In genomic region chr2:85589166-85589565, GRCh38 we compare ENCODE assay signal across 11 cellular contexts. TPM values are rescaled to one million over a fixed set of nuclear protein-coding genes. Genes with fewer than 3 reads are reported as not detected.
A peak's percentile ranks its signal among the peaks of the same experiment; 100 is the strongest.
DNase-seq lines count a peak whose midpoint lies in the region; ATAC-seq and TF ChIP-seq lines count a peak whose summit lies in the region.
"Had no signal": no experiment of that assay in that cellular context is flagged by ENCODE, and none has a peak within 500 bp of the region (broad histone marks: within the 10 kb centered on the region; RNA-seq: fewer than 3 reads in every experiment).

No MANE protein-coding gene starts in this region.

- TF ChIP-seq POLR2A in suprapubic skin (IDR thresholded peaks at IDR 0.05): no peak

- H3K27me3 ChIP-seq in hepatocyte (no peaks in the 10 kb centered on the region), suprapubic skin (no peaks in the 10 kb centered on the region)
- H3K27me3 ChIP-seq: adrenal gland had no signal

- H3K27ac ChIP-seq in caudate nucleus (ENCODE audit: low read depth, low read length): peak overlapping the region; percentile 48
- peak overlapping the region; percentile 79 for H3K27ac ChIP-seq in hepatocyte
- peak overlapping the region; percentile 84 for H3K27ac ChIP-seq in suprapubic skin
- H3K27ac ChIP-seq: C4-2B, SK-N-MC had no signal

- H3K79me2 ChIP-seq in hepatocyte: no peaks in the 10 kb centered on the region

- peak in 5 of 61 donors; percentile 20 to 28 (median 23) for DNase-seq in caudate nucleus (lab: John Stamatoyannopoulos, UW)
- DNase-seq in hepatocyte (ENCODE audit: low spot score): no peak
- DNase-seq in suprapubic skin (ENCODE audit: low spot score in 2 of 2): no peak
- DNase-seq in kidney tubule cell (ENCODE audit: low spot score): no peak
- DNase-seq: adrenal gland, EL, GOT3 had no signal

- H3K9me2 ChIP-seq in hepatocyte (replicated peaks; ENCODE audit: insufficient read depth): no peaks in the 10 kb centered on the region

- 91% methylated on average over 4 of the region's 4 CpGs for WGBS in hepatocyte (ENCODE audit: low lambda C conversion rate, missing lambda C conversion rate)
- 67% methylated on average over 4 of the region's 4 CpGs for WGBS in suprapubic skin

- no peaks in the 10 kb centered on the region for H3K9me3 ChIP-seq in hepatocyte (ENCODE audit: low read depth)
- no peaks in the 10 kb centered on the region for H3K9me3 ChIP-seq in suprapubic skin
- H3K9me3 ChIP-seq: adrenal gland had no signal

- H3K4me2 ChIP-seq in hepatocyte: no peak overlapping the region

- H3K4me1 ChIP-seq in hepatocyte (ENCODE audit: insufficient read depth) (peaks cover 19% of the 10 kb centered on the region), suprapubic skin (peaks cover 78% of the 10 kb centered on the region)

- H3K4me3 ChIP-seq in hepatocyte (no peak overlapping the region), suprapubic skin (no peak overlapping the region)
- H3K4me3 ChIP-seq: adrenal gland, SK-N-MC had no signal

- H3K36me3 ChIP-seq in hepatocyte (replicated peaks; ENCODE audit: insufficient read depth, low read depth) (no peaks in the 10 kb centered on the region), suprapubic skin (no peaks in the 10 kb centered on the region)
- H3K36me3 ChIP-seq: adrenal gland had no signal

- H2AFZ ChIP-seq in hepatocyte: no peak overlapping the region

- no peaks in the 10 kb centered on the region for H4K20me1 ChIP-seq in hepatocyte (ENCODE audit: insufficient read depth, poor library complexity, severe bottlenecking)

- no peak for TF ChIP-seq EP300 in suprapubic skin (IDR thresholded peaks at IDR 0.05)

- ATAC-seq in GM21737 (IDR thresholded peaks at IDR 0.05; ENCODE audit: unreplicated experiment) (no peak), HG03097 (IDR thresholded peaks at IDR 0.05; ENCODE audit: low FRiP score, unreplicated experiment) (no peak)

- no peak for TF ChIP-seq CTCF in hepatocyte (IDR thresholded peaks at IDR 0.05; ENCODE audit: poor library complexity)
- TF ChIP-seq CTCF in suprapubic skin (IDR thresholded peaks at IDR 0.05): no peak

RNA-seq across cellular contexts. Expression of gene VAMP5, which starts 4.9 kb away (rescaled TPM):
- total RNA-seq in hepatocyte (2.1 and 2.7 TPM in 2 replicates), suprapubic skin (10 to 100 TPM in 2 of 4 donors, 1 to 10 TPM in 2; 7.9 to 24.1 (median 14.0) TPM)
- polyA plus RNA-seq in hepatocyte: 36.1 TPM in 2 replicates

RNA-seq across cellular contexts. Expression of gene RNF181, which starts 6.4 kb away (rescaled TPM):
- 139 and 159 TPM in 2 replicates for total RNA-seq in hepatocyte
- 250 and 256 TPM in 2 replicates for polyA plus RNA-seq in hepatocyte
- total RNA-seq in suprapubic skin: 100 to 1,000 TPM in 3 of 4 donors, 10 to 100 TPM in 1; 89.9 to 127 (median 110) TPM

RNA-seq across cellular contexts. Expression of gene VAMP8, which starts 11.8 kb away (rescaled TPM):
- 50.7 and 70.4 TPM in 2 replicates for total RNA-seq in hepatocyte
- 213 and 240 TPM in 2 replicates for polyA plus RNA-seq in hepatocyte
- total RNA-seq in suprapubic skin: 100 to 1,000 TPM in 1 of 4 donors, 10 to 100 TPM in 3; 85.5 to 123 (median 96.0) TPM

RNA-seq across cellular contexts. Expression of gene TMEM150A, which starts 13.3 kb away (rescaled TPM):
- total RNA-seq in hepatocyte (20.1 and 25.7 TPM in 2 replicates), suprapubic skin (10 to 100 TPM; 13.1 to 15.0 (median 14.1) TPM)
- 64.6 and 67.9 TPM in 2 replicates for polyA plus RNA-seq in hepatocyte

RNA-seq across cellular contexts. Expression of gene C2orf68, which starts 22.7 kb away (rescaled TPM):
- total RNA-seq in hepatocyte (21.6 and 23.1 TPM in 2 replicates), suprapubic skin (10 to 100 TPM; 15.8 to 28.1 (median 18.3) TPM)
- polyA plus RNA-seq in hepatocyte: 28.3 and 28.4 TPM in 2 replicates
